1 cellular context compared by ENCODE assay signal in the genomic region with DNA sequence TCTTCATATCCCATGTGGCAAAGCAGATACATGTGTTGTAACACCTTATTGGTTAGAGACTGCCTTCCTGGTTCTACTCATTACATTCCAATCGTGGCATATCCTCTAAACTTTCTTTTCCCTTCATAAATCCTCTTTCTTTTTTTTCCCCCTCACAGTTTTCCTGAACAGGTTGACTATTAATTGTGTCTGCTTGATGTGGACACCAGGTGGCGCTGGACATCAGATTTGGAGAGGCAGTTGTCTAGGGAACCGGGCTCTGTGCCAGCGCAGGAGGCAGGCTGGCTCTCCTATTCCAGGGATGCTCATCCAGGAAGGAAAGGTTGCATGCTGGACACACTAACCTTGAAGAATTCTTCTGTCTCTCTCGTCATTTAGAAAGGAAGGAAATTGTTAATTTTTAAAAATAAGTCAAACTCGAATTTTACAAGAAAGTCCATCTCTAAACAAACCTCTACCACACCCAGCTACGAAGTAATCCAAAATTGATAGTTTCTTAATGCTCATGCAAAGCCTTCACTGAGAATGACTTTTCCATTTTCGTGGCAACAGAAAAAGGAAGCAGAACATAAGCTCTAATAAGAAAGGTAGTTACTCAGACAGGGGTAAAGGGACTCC.
TF ChIP-seq lines count a peak whose summit lies in the region.

No MANE protein-coding gene starts in this region.

TF ChIP-seq in HepG2, 621 proteins besides CTCF, POLR2A, EP300 and RAD21 (continued from another document and continues in another):
- TF ChIP-seq, protein P1, sequence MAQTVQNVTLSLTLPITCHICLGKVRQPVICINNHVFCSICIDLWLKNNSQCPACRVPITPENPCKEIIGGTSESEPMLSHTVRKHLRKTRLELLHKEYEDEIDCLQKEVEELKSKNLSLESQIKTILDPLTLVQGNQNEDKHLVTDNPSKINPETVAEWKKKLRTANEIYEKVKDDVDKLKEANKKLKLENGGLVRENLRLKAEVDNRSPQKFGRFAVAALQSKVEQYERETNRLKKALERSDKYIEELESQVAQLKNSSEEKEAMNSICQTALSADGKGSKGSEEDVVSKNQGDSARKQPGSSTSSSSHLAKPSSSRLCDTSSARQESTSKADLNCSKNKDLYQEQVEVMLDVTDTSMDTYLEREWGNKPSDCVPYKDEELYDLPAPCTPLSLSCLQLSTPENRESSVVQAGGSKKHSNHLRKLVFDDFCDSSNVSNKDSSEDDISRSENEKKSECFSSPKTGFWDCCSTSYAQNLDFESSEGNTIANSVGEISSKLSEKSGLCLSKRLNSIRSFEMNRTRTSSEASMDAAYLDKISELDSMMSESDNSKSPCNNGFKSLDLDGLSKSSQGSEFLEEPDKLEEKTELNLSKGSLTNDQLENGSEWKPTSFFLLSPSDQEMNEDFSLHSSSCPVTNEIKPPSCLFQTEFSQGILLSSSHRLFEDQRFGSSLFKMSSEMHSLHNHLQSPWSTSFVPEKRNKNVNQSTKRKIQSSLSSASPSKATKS (CRISPR knock-in tag; IDR thresholded peaks at IDR 0.05) = no peak
- TF ChIP-seq SALL1 (CRISPR knock-in tag; IDR thresholded peaks at IDR 0.05) (no peak), ZNF331 (CRISPR knock-in tag; IDR thresholded peaks at IDR 0.05) (no peak), CHD2 (IDR thresholded peaks at IDR 0.05; ENCODE audit: low read depth, low read length) (no peak), ZNF333 (CRISPR knock-in tag; IDR thresholded peaks at IDR 0.05; ENCODE audit: borderline replicate concordance) (no peak), GPN1 (CRISPR knock-in tag; IDR thresholded peaks at IDR 0.05; ENCODE audit: borderline replicate concordance) (no peak), RFX1 (IDR thresholded peaks at IDR 0.05) (peak; percentile 80), HNRNPH1 (optimal IDR thresholded peaks at IDR 0.05; ENCODE audit: low read depth, low read length) (no peak), IRX3 (CRISPR knock-in tag; IDR thresholded peaks at IDR 0.05; ENCODE audit: borderline replicate concordance, low read depth) (no peak), TMF1 (CRISPR knock-in tag; IDR thresholded peaks at IDR 0.05; ENCODE audit: low read depth) (no peak), MIXL1 (CRISPR knock-in tag; IDR thresholded peaks at IDR 0.05) (peak; percentile 56; the same call in 1 of the 2 replicates), MXI1 (IDR thresholded peaks at IDR 0.05; ENCODE audit: borderline replicate concordance, low read depth, low read length) (0 out of 3 replicates have a peak, but pooled peaks have one; percentile 18), ZNF563 (CRISPR knock-in tag; IDR thresholded peaks at IDR 0.05) (no peak), RXRA (CRISPR knock-in tag; IDR thresholded peaks at IDR 0.05) (no peak), CHD4 (IDR thresholded peaks at IDR 0.05; ENCODE audit: borderline replicate concordance, low read length) (no peak), ATF1 (CRISPR knock-in tag; IDR thresholded peaks at IDR 0.05) (no peak), NFKB2 (CRISPR knock-in tag; IDR thresholded peaks at IDR 0.05; ENCODE audit: borderline replicate concordance) (no peak), FOXA1 (IDR thresholded peaks at IDR 0.05) (no peak), FOXA1 (CRISPR knock-in tag; IDR thresholded peaks at IDR 0.05) (peak; percentile 64), SAFB2 (CRISPR knock-in tag; IDR thresholded peaks at IDR 0.05; ENCODE audit: borderline replicate concordance, low read depth) (no peak), CREB1 (IDR thresholded peaks at IDR 0.05) (no peak), CREB1 (CRISPR knock-in tag; IDR thresholded peaks at IDR 0.05) (0 out of 2 replicates have a peak, but pooled peaks have one; percentile 39), MBD4 (IDR thresholded peaks at IDR 0.05; ENCODE audit: borderline replicate concordance, low read length) (no peak), PPARG (CRISPR knock-in tag; conservative IDR thresholded peaks at IDR 0.05) (no peak), ZNF205 (CRISPR knock-in tag; IDR thresholded peaks at IDR 0.05) (no peak), KLF11 (CRISPR knock-in tag; IDR thresholded peaks at IDR 0.05) (no peak), BRCA1 (CRISPR knock-in tag; IDR thresholded peaks at IDR 0.05) (no peak), TOE1 (CRISPR knock-in tag; IDR thresholded peaks at IDR 0.05) (no peak), EED (CRISPR knock-in tag; IDR thresholded peaks at IDR 0.05) (no peak), HDAC2 (CRISPR knock-in tag; IDR thresholded peaks at IDR 0.05) (peak; percentile 60; the same call in 1 of the 2 replicates), ZNF547 (CRISPR knock-in tag; IDR thresholded peaks at IDR 0.05) (no peak)
- TF ChIP-seq, protein P2, sequence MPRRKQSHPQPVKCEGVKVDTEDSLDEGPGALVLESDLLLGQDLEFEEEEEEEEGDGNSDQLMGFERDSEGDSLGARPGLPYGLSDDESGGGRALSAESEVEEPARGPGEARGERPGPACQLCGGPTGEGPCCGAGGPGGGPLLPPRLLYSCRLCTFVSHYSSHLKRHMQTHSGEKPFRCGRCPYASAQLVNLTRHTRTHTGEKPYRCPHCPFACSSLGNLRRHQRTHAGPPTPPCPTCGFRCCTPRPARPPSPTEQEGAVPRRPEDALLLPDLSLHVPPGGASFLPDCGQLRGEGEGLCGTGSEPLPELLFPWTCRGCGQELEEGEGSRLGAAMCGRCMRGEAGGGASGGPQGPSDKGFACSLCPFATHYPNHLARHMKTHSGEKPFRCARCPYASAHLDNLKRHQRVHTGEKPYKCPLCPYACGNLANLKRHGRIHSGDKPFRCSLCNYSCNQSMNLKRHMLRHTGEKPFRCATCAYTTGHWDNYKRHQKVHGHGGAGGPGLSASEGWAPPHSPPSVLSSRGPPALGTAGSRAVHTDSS (CRISPR knock-in tag; conservative IDR thresholded peaks at IDR 0.05) = no peak
- TF ChIP-seq, protein P3, sequence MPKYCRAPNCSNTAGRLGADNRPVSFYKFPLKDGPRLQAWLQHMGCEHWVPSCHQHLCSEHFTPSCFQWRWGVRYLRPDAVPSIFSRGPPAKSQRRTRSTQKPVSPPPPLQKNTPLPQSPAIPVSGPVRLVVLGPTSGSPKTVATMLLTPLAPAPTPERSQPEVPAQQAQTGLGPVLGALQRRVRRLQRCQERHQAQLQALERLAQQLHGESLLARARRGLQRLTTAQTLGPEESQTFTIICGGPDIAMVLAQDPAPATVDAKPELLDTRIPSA (CRISPR knock-in tag; IDR thresholded peaks at IDR 0.05; ENCODE audit: borderline replicate concordance) = no peak
- TF ChIP-seq, protein P4, sequence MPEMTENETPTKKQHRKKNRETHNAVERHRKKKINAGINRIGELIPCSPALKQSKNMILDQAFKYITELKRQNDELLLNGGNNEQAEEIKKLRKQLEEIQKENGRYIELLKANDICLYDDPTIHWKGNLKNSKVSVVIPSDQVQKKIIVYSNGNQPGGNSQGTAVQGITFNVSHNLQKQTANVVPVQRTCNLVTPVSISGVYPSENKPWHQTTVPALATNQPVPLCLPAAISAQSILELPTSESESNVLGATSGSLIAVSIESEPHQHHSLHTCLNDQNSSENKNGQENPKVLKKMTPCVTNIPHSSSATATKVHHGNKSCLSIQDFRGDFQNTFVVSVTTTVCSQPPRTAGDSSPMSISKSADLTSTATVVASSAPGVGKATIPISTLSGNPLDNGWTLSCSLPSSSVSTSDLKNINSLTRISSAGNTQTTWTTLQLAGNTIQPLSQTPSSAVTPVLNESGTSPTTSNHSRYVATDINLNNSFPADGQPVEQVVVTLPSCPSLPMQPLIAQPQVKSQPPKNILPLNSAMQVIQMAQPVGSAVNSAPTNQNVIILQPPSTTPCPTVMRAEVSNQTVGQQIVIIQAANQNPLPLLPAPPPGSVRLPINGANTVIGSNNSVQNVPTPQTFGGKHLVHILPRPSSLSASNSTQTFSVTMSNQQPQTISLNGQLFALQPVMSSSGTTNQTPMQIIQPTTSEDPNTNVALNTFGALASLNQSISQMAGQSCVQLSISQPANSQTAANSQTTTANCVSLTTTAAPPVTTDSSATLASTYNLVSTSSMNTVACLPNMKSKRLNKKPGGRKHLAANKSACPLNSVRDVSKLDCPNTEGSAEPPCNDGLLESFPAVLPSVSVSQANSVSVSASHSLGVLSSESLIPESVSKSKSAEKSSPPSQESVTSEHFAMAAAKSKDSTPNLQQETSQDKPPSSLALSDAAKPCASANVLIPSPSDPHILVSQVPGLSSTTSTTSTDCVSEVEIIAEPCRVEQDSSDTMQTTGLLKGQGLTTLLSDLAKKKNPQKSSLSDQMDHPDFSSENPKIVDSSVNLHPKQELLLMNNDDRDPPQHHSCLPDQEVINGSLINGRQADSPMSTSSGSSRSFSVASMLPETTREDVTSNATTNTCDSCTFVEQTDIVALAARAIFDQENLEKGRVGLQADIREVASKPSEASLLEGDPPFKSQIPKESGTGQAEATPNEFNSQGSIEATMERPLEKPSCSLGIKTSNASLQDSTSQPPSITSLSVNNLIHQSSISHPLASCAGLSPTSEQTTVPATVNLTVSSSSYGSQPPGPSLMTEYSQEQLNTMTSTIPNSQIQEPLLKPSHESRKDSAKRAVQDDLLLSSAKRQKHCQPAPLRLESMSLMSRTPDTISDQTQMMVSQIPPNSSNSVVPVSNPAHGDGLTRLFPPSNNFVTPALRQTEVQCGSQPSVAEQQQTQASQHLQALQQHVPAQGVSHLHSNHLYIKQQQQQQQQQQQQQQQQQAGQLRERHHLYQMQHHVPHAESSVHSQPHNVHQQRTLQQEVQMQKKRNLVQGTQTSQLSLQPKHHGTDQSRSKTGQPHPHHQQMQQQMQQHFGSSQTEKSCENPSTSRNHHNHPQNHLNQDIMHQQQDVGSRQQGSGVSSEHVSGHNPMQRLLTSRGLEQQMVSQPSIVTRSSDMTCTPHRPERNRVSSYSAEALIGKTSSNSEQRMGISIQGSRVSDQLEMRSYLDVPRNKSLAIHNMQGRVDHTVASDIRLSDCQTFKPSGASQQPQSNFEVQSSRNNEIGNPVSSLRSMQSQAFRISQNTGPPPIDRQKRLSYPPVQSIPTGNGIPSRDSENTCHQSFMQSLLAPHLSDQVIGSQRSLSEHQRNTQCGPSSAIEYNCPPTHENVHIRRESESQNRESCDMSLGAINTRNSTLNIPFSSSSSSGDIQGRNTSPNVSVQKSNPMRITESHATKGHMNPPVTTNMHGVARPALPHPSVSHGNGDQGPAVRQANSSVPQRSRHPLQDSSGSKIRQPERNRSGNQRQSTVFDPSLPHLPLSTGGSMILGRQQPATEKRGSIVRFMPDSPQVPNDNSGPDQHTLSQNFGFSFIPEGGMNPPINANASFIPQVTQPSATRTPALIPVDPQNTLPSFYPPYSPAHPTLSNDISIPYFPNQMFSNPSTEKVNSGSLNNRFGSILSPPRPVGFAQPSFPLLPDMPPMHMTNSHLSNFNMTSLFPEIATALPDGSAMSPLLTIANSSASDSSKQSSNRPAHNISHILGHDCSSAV (CRISPR knock-in tag; IDR thresholded peaks at IDR 0.05; ENCODE audit: borderline replicate concordance) = no peak
- TF ChIP-seq, protein P5, sequence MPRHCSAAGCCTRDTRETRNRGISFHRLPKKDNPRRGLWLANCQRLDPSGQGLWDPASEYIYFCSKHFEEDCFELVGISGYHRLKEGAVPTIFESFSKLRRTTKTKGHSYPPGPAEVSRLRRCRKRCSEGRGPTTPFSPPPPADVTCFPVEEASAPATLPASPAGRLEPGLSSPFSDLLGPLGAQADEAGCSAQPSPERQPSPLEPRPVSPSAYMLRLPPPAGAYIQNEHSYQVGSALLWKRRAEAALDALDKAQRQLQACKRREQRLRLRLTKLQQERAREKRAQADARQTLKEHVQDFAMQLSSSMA (CRISPR knock-in tag; IDR thresholded peaks at IDR 0.05) = no peak
- TF ChIP-seq, protein P6, sequence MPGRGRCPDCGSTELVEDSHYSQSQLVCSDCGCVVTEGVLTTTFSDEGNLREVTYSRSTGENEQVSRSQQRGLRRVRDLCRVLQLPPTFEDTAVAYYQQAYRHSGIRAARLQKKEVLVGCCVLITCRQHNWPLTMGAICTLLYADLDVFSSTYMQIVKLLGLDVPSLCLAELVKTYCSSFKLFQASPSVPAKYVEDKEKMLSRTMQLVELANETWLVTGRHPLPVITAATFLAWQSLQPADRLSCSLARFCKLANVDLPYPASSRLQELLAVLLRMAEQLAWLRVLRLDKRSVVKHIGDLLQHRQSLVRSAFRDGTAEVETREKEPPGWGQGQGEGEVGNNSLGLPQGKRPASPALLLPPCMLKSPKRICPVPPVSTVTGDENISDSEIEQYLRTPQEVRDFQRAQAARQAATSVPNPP (CRISPR knock-in tag; IDR thresholded peaks at IDR 0.05) = no peak
- TF ChIP-seq, protein P7, sequence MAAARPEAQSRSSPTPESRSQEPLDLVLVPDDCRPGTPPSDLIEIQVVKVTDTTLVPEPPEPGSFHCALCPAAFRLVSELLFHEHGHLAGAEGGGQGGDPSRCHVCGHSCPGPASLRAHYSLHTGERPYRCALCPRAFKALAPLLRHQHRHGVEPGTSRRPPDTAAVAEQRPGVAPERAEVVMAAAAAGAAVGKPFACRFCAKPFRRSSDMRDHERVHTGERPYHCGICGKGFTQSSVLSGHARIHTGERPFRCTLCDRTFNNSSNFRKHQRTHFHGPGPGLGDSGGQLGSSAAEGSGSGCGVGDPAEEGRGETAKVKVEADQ (CRISPR knock-in tag; IDR thresholded peaks at IDR 0.05; ENCODE audit: borderline replicate concordance) = no peak
- TF ChIP-seq, protein P8, sequence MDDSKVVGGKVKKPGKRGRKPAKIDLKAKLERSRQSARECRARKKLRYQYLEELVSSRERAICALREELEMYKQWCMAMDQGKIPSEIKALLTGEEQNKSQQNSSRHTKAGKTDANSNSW (CRISPR knock-in tag; IDR thresholded peaks at IDR 0.05; ENCODE audit: borderline replicate concordance) = no peak
- TF ChIP-seq, protein P9, sequence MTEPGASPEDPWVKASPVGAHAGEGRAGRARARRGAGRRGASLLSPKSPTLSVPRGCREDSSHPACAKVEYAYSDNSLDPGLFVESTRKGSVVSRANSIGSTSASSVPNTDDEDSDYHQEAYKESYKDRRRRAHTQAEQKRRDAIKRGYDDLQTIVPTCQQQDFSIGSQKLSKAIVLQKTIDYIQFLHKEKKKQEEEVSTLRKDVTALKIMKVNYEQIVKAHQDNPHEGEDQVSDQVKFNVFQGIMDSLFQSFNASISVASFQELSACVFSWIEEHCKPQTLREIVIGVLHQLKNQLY (CRISPR knock-in tag; IDR thresholded peaks at IDR 0.05) = no peak
